ENCODE assay signal across 8 cellular contexts in the genomic region with DNA sequence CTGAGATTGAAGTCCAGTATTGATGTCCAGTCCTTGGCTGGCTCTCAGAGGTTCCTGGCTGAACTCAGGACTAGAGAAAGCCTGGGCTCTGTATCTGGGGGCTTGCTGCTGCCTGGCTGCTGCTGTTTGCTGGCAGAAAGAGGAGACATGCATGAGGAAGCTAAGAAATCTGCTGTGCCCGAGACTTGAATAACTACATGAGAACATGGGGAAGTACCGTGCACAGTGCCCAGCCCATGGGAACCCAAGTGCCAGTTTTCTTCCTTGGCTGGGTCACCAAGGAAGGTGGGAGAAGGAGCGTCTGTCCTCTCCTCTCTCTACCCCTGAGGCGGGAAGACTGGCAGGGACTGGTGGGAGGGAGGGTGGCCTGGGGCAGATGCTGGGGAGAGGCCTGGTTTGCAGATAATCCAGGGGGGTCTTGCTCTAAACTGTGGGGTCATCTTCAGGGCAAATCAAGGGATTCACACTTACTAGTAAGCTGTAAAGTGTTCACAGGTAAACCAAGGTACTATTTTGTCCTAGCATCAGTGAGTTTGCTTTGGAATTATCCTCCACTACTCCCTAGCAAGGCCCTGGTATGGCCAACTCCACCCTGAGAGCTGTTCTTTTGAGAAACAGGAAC. TPM values are rescaled to one million over a fixed set of nuclear protein-coding genes. Genes with fewer than 3 reads are reported as not detected.
A peak's percentile ranks its signal among the peaks of the same experiment; 100 is the strongest.
DNase-seq lines count a peak whose midpoint lies in the region; ATAC-seq and TF ChIP-seq lines count a peak whose summit lies in the region.

No MANE protein-coding gene starts in this region.

- H3K27ac ChIP-seq in lower lobe of right lung (peak overlapping the region; percentile 76), thymus (ENCODE audit: low read depth) (peak overlapping the region; percentile 58)

- TF ChIP-seq CTCF in lower lobe of right lung (IDR thresholded peaks at IDR 0.05), result no peak

- H3K9ac ChIP-seq in adipocyte (ENCODE audit: low read length), result peak overlapping the region; percentile 74

- H3K4me1 ChIP-seq in adipocyte (ENCODE audit: control insufficient read depth, insufficient read depth, low read length) (peaks cover 22% of the 10 kb centered on the region), lower lobe of right lung (peaks cover 48% of the 10 kb centered on the region), thymus (ENCODE audit: control insufficient read depth, insufficient read depth, low read length) (peaks cover 10% of the 10 kb centered on the region)

- H3K4me3 ChIP-seq in adipocyte (ENCODE audit: low read length) (peak overlapping the region; percentile 6), lower lobe of right lung (no peak overlapping the region), thymus (ENCODE audit: low read length) (no peak overlapping the region)

- no peaks in the 10 kb centered on the region for H3K27me3 ChIP-seq in adipocyte (replicated peaks; ENCODE audit: control insufficient read depth, insufficient read depth, low read length)
- H3K27me3 ChIP-seq in lower lobe of right lung (ENCODE audit: low read depth), result no peaks in the 10 kb centered on the region
- no peaks in the 10 kb centered on the region for H3K27me3 ChIP-seq in thymus (ENCODE audit: control insufficient read depth, insufficient read depth)

- WGBS in thymus, result 70% methylated on average over 4 of the region's 4 CpGs

- intact Hi-C loops in lower lobe of right lung (cut with DNase I), result no loop called here

- H3K36me3 ChIP-seq in adipocyte (ENCODE audit: control insufficient read depth, insufficient read depth, low read length, severe bottlenecking) (no peaks in the 10 kb centered on the region), lower lobe of right lung (no peaks in the 10 kb centered on the region), thymus (ENCODE audit: control insufficient read depth, insufficient read depth) (no peaks in the 10 kb centered on the region)

- ATAC-seq in HG02981 (IDR thresholded peaks at IDR 0.05; ENCODE audit: unreplicated experiment), result peak; percentile 48
- ATAC-seq in lower lobe of right lung, result peak; percentile 34 to 72
- ATAC-seq in GM21528 (IDR thresholded peaks at IDR 0.05; ENCODE audit: low FRiP score, unreplicated experiment), result no peak

- peaks cover 6% of the 10 kb centered on the region for H3K9me3 ChIP-seq in adipocyte (ENCODE audit: control insufficient read depth, low read length)
- peaks cover 6% of the 10 kb centered on the region for H3K9me3 ChIP-seq in lower lobe of right lung
- no peaks in the 10 kb centered on the region for H3K9me3 ChIP-seq in thymus (ENCODE audit: control insufficient read depth)

- DNase-seq in adipocyte (ENCODE audit: low read depth) (no peak), lower lobe of right lung (no peak), NCI-H226 (no peak), NCI-H526 treated with DMSO at 0.1 percent for 48 hours (lab: John Stamatoyannopoulos, UW) (no peak), T-helper 1 cell (no peak)

RNA-seq across cellular contexts. Expression of a gene that starts 13.8 kb away (rescaled TPM):
- total RNA-seq in lower lobe of right lung, result 199 TPM
- polyA plus RNA-seq in thymus, result 109 TPM
